ENCODE assay signal across 15 cellular contexts in the genomic region with DNA sequence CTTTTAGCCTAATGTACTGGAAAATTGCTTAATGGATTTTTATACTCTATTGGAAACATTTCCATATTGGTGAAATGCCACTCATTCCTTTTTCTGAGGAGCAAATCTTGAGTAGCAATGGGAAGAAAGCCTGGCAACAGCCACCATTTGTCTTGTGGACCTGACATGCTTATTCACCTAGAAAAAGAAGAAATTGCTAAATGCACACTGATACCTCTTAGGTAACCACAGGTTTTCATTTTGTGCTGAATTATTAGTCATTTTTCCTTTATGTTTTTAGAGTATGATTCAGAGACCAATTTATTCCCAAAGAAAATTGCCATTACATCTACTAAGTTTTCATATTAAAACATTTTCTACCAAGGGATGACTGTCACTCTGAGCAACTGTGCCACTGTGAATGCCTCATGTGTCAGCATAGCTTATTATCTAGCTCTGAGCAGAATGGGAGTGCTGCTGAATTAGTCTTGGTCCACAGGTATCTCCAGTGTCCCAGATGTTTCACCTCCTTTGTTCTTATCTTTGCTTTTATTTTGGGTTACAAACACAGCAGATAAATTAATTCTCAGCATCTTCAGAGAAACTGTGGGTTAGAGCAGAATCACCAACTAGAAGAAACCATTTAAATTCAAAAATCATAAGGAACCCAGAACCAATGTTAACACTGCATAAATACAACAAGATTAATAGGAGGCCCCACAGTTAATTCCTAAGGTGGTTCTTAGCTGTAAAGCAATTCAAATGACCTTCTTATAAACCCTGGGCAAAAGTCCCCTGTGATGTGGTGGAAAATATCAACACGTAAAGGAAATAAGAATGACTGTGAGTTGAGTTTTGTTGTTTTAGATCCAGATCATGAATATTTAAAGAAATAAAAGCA. TPM values are rescaled to one million over a fixed set of nuclear protein-coding genes. Genes with fewer than 3 reads are reported as not detected.
DNase-seq lines count a peak whose midpoint lies in the region; ATAC-seq lines count a peak whose summit lies in the region.
"Had no signal": no experiment of that assay in that cellular context is flagged by ENCODE, and none has a peak within 500 bp of the region (broad histone marks: within the 10 kb centered on the region; RNA-seq: fewer than 3 reads in every experiment).

No MANE protein-coding gene starts in this region.

- no peaks in the 10 kb centered on the region for H3K27me3 Mint-ChIP-seq in T-helper 17 cell

- DNase-seq in activated CD4-positive, CD25-positive, alpha-beta regulatory T cell treated with anti-CD3 and anti-CD28 coated beads, Interleukin-2, amount 50 U/mL, for 72 hours, result no peak
- no peak for DNase-seq in T-helper 17 cell
- peak; percentile 55 for DNase-seq in dermis blood vessel endothelial cell
- peak; percentile 49 for DNase-seq in pulmonary artery endothelial cell (ENCODE audit: low read depth, low spot score)
- no peak for DNase-seq in MG63
- DNase-seq in H4 (ENCODE audit: low spot score), result no peak
- DNase-seq: H7, heart right ventricle, NCI-H187, SK-N-SH, testis had no signal

- no peaks in the 10 kb centered on the region for H3K27me3 ChIP-seq in MG63
- H3K27me3 ChIP-seq: ascending aorta, heart right ventricle, testis had no signal

- no peaks in the 10 kb centered on the region; the same call in 1 of the 2 replicates for H3K36me3 ChIP-seq in MG63
- H3K36me3 ChIP-seq: prostate gland had no signal

- peaks cover 17% of the 10 kb centered on the region for H3K4me1 Mint-ChIP-seq in T-helper 17 cell

- H3K4me3 Mint-ChIP-seq in T-helper 17 cell, result peak overlapping the region; percentile 63

- peaks cover 2% of the 10 kb centered on the region for H3K36me3 Mint-ChIP-seq in T-helper 17 cell (ENCODE audit: low read depth)

- peak; percentile 74 to 75 for ATAC-seq in activated CD4-positive, CD25-positive, alpha-beta regulatory T cell treated with anti-CD3 and anti-CD28 coated beads, Interleukin-2, amount 50 U/mL, for 24 hours
- ATAC-seq in T-helper 17 cell (peak; percentile 79), GM18511 (IDR thresholded peaks at IDR 0.05; ENCODE audit: unreplicated experiment) (no peak)
- ATAC-seq: heart right ventricle had no signal

- peak overlapping the region; percentile 79 for H3K27ac Mint-ChIP-seq in T-helper 17 cell

- H3K4me3 ChIP-seq in MG63, result no peak overlapping the region
- H3K4me3 ChIP-seq: ascending aorta, heart right ventricle, prostate gland, testis had no signal

- no peaks in the 10 kb centered on the region for H3K9me3 ChIP-seq in T-helper 17 cell (ENCODE audit: control insufficient read depth, low read length, poor library complexity, severe bottlenecking)
- no peaks in the 10 kb centered on the region for H3K9me3 ChIP-seq in MG63
- H3K9me3 ChIP-seq: ascending aorta, heart right ventricle, prostate gland, SK-N-SH, testis had no signal

RNA-seq across cellular contexts. Expression of a gene that starts 8.7 kb away (rescaled TPM):
- 10 to 100 TPM; 20.1 to 23.1 TPM for total RNA-seq in T-helper 17 cell
- total RNA-seq in dermis blood vessel endothelial cell, result 22.7 and 30.6 TPM in 2 replicates
- 13.6 and 27.3 TPM in 2 replicates for total RNA-seq in pulmonary artery endothelial cell
- 25.7 and 34.8 TPM in 2 replicates for total RNA-seq in MG63 (2014; rRNA removed; shearing (Covaris generic); ENCODE audit: low replicate concordance)
- total RNA-seq in H4 (2014; rRNA removed; shearing (Covaris generic)), result 41.7 and 48.8 TPM in 2 replicates

RNA-seq across cellular contexts. Expression of a gene that starts 17.7 kb away (rescaled TPM):
- total RNA-seq in T-helper 17 cell, result 1 to 10 TPM; 6.9 to 7.3 TPM
- 10.2 and 16.0 TPM in 2 replicates for total RNA-seq in dermis blood vessel endothelial cell
- total RNA-seq in pulmonary artery endothelial cell, result 5.4 and 8.7 TPM in 2 replicates
- total RNA-seq in MG63 (2014; rRNA removed; shearing (Covaris generic); ENCODE audit: low replicate concordance), result 3.6 and 25.3 TPM in 2 replicates
- total RNA-seq in H4 (2014; rRNA removed; shearing (Covaris generic)), result 7.1 and 24.6 TPM in 2 replicates

RNA-seq across cellular contexts. Expression of a gene that starts 18.0 kb away (rescaled TPM):
- total RNA-seq in T-helper 17 cell (10 to 100 TPM; 16.4 to 19.4 TPM), dermis blood vessel endothelial cell (20.3 and 22.0 TPM in 2 replicates), pulmonary artery endothelial cell (17.4 and 17.8 TPM in 2 replicates)
- 6.2 and 16.3 TPM in 2 replicates for total RNA-seq in MG63 (2014; rRNA removed; shearing (Covaris generic); ENCODE audit: low replicate concordance)
- 6.2 and 12.0 TPM in 2 replicates for total RNA-seq in H4 (2014; rRNA removed; shearing (Covaris generic))

Comparison
In these comparisons a context has a peak if more than half of its experiments do, and no peak if none do; other contexts are left out.
1. DNase-seq: peak in dermis blood vessel endothelial cell (single experiment) and pulmonary artery endothelial cell (single experiment); none in activated CD4-positive, CD25-positive, alpha-beta regulatory T cell treated with anti-CD3 and anti-CD28 coated beads, Interleukin-2, amount 50 U/mL, for 72 hours (single experiment), T-helper 17 cell (0 of 3), MG63 (single experiment) and H4 (single experiment).